ENCODE assay signal across 1 cellular context in genomic region chr20:47660983-47661711, GRCh38.
TF ChIP-seq lines count a peak whose summit lies in the region.

No MANE protein-coding gene starts in this region.

TF ChIP-seq in HepG2, 621 proteins besides CTCF, POLR2A, EP300 and RAD21 (continued from another document):
- TF ChIP-seq ZNF687 (CRISPR knock-in tag; IDR thresholded peaks at IDR 0.05) = 0 out of 2 replicates have a peak, but pooled peaks have one; percentile 20
- peak; percentile 1; the same call in 1 of the 2 replicates for TF ChIP-seq ZNF761 (CRISPR knock-in tag; conservative IDR thresholded peaks at IDR 0.05)
- no peak for TF ChIP-seq ZBTB43 (CRISPR knock-in tag; conservative IDR thresholded peaks at IDR 0.05)
- TF ChIP-seq NR2C2 (CRISPR knock-in tag; IDR thresholded peaks at IDR 0.05; ENCODE audit: borderline replicate concordance) = 0 out of 2 replicates have a peak, but pooled peaks have one; percentile 14
- no peak for TF ChIP-seq ZNF574 (CRISPR knock-in tag; IDR thresholded peaks at IDR 0.05)
- peak; percentile 22; the same call in 1 of the 2 replicates for TF ChIP-seq POLR2AphosphoS5 (IDR thresholded peaks at IDR 0.05; ENCODE audit: low read depth, low read length)
- no peak for TF ChIP-seq SOX13 (IDR thresholded peaks at IDR 0.05)
- TF ChIP-seq SOX13 (CRISPR knock-in tag; conservative IDR thresholded peaks at IDR 0.05 in 1 of 2, IDR thresholded peaks at IDR 0.05 in 1 of 2) = peak in 1 of 2 experiments; percentile 52; a peak in 1 of 4 replicates
- TF ChIP-seq ZNF441 (CRISPR knock-in tag; IDR thresholded peaks at IDR 0.05; ENCODE audit: borderline replicate concordance) = peak; percentile 80
- peak; percentile 85 for TF ChIP-seq RBM22 (optimal IDR thresholded peaks at IDR 0.05; ENCODE audit: low read length)
